In genomic region chr1:155969377-155969791, GRCh38 we compare ENCODE assay signal across 8 cellular contexts. TPM values are rescaled to one million over a fixed set of nuclear protein-coding genes. Genes with fewer than 3 reads are reported as not detected.
A peak's percentile ranks its signal among the peaks of the same experiment; 100 is the strongest.
DNase-seq lines count a peak whose midpoint lies in the region; ATAC-seq and TF ChIP-seq lines count a peak whose summit lies in the region.

No MANE protein-coding gene starts in this region.

- H3K9me3 Mint-ChIP-seq in activated B cell treated with CpG ODN at 0.5 μM for 24 hours: no peaks in the 10 kb centered on the region

- TF ChIP-seq CTCF in activated B cell treated with CpG ODN at 0.5 μM for 24 hours (IDR thresholded peaks at IDR 0.05): no peak
- no peak for TF ChIP-seq CTCF in fibroblast of lung (conservative IDR thresholded peaks at IDR 0.05 in 1 of 2, IDR thresholded peaks at IDR 0.05 in 1 of 2; ENCODE audit: low read depth in 1 of 2, low read length in 2 of 2)

- peak overlapping the region; percentile 38 for H3K4me3 Mint-ChIP-seq in activated B cell treated with CpG ODN at 0.5 μM for 24 hours

- H3K36me3 ChIP-seq in H7 (replicated peaks; ENCODE audit: control insufficient read depth, insufficient read depth, low read length) (peaks cover 18% of the 10 kb centered on the region), fibroblast of lung (ENCODE audit: control insufficient read depth, insufficient read depth, low read length) (peaks cover 27% of the 10 kb centered on the region), skeletal muscle tissue (ENCODE audit: control insufficient read depth in 3 of 3, insufficient read depth in 3 of 3, low read length in 3 of 3) (peaks cover 26 to 34% (median 28%) of the 10 kb centered on the region in 3 donors)

- H2AFZ ChIP-seq in fibroblast of lung (ENCODE audit: low read length): no peak overlapping the region

- H3K9ac ChIP-seq in fibroblast of lung (ENCODE audit: insufficient read depth, low read length): no peak overlapping the region
- H3K9ac ChIP-seq in skeletal muscle tissue (ENCODE audit: low read depth in 1 of 3, low read length in 3 of 3): peak overlapping the region; percentile 46 to 76 (median 57)

- H3K4me3 ChIP-seq in H7 (ENCODE audit: insufficient read depth, low read depth, low read length): no peak overlapping the region
- H3K4me3 ChIP-seq in fibroblast of lung (replicated peaks in 1 of 4; ENCODE audit: control extremely low read depth in 1 of 4, insufficient read depth in 1 of 4, low read depth in 3 of 4, low read length in 4 of 4): peak overlapping the region in 2 of 4 experiments; percentile 28 to 34
- peak overlapping the region; percentile 26 to 58 (median 51) for H3K4me3 ChIP-seq in skeletal muscle tissue (ENCODE audit: low read length in 3 of 3)

- intact Hi-C loops in activated B cell treated with CpG ODN at 0.5 μM for 24 hours (cut with micrococcal nuclease): no loop called here

- H3K4me1 Mint-ChIP-seq in activated B cell treated with CpG ODN at 0.5 μM for 24 hours: peaks cover 92% of the 10 kb centered on the region

- H3K27me3 ChIP-seq in H7 (ENCODE audit: control insufficient read depth, insufficient read depth, low read length): no peaks in the 10 kb centered on the region
- H3K27me3 ChIP-seq in fibroblast of lung (ENCODE audit: control insufficient read depth, insufficient read depth, low read length): no peaks in the 10 kb centered on the region
- no peaks in the 10 kb centered on the region for H3K27me3 ChIP-seq in skeletal muscle tissue (ENCODE audit: control insufficient read depth in 3 of 3, insufficient read depth in 3 of 3, low read length in 3 of 3)

- H3K27me3 Mint-ChIP-seq in activated B cell treated with CpG ODN at 0.5 μM for 24 hours: no peaks in the 10 kb centered on the region

- peak overlapping the region; percentile 90 for H3K27ac Mint-ChIP-seq in activated B cell treated with CpG ODN at 0.5 μM for 24 hours

- CTCF ChIA-PET in activated B cell treated with CpG ODN at 0.5 μM for 24 hours (lab: Charles Lee): interaction anchor here (0.6 to 1.0 kb wide), 2 partner anchors 10 to 31 kb away, joined by 3 to 5 read pairs; partner anchors contain the start of gene ARHGEF2

- ATAC-seq in activated B cell treated with CpG ODN at 0.5 μM for 24 hours (ENCODE audit: low read depth) (no peak), GM21737 (IDR thresholded peaks at IDR 0.05; ENCODE audit: unreplicated experiment) (no peak)

- peak overlapping the region; percentile 8 for H3K4me2 ChIP-seq in fibroblast of lung (ENCODE audit: extremely low read depth, insufficient read depth, low read length)

- POLR2A ChIA-PET in activated B cell treated with CpG ODN at 0.5 μM for 24 hours (lab: Charles Lee): interaction anchor here (7.2 kb wide), 1 partner anchor 9 kb away, joined by 113 read pairs; the partner anchor contains the start of gene ARHGEF2

- peaks cover 48% of the 10 kb centered on the region for H3K4me1 ChIP-seq in fibroblast of lung (ENCODE audit: control insufficient read depth, extremely low read depth, insufficient read depth, low read length)
- peaks cover 74 to 79% (median 75%) of the 10 kb centered on the region in 3 donors for H3K4me1 ChIP-seq in skeletal muscle tissue (ENCODE audit: control insufficient read depth in 3 of 3, insufficient read depth in 3 of 3, low read length in 3 of 3)

- peaks cover 82% of the 10 kb centered on the region for H3K36me3 Mint-ChIP-seq in activated B cell treated with CpG ODN at 0.5 μM for 24 hours (ENCODE audit: low read depth)

- H3K27ac ChIP-seq in fibroblast of lung (ENCODE audit: insufficient read depth, low read length) (peak overlapping the region; percentile 36), skeletal muscle tissue (ENCODE audit: low read depth, low read length) (peak overlapping the region; percentile 92)

- H3K9me3 ChIP-seq in fibroblast of lung (ENCODE audit: control insufficient read depth, insufficient read depth, low read depth, low read length) (no peaks in the 10 kb centered on the region), skeletal muscle tissue (ENCODE audit: control insufficient read depth in 3 of 3, low read length in 3 of 3) (no peaks in the 10 kb centered on the region)

- H4K20me1 ChIP-seq in fibroblast of lung (ENCODE audit: control insufficient read depth, extremely low read depth, insufficient read depth, low read length): no peaks in the 10 kb centered on the region

- peak; percentile 43 for DNase-seq in H7
- no peak for DNase-seq in activated B cell treated with CpG ODN at 0.5 μM for 24 hours
- no peak for DNase-seq in fibroblast of lung (ENCODE audit: low read depth in 2 of 2)
- no peak for DNase-seq in NCI-H2196 (lab: John Stamatoyannopoulos, UW; ENCODE audit: unreplicated experiment)
- DNase-seq in GOT3 (lab: John Stamatoyannopoulos, UW): no peak
- DNase-seq in amniotic stem cell (lab: John Stamatoyannopoulos, UW): no peak

- H3K79me2 ChIP-seq in fibroblast of lung (ENCODE audit: control insufficient read depth, insufficient read depth, low read length): peaks cover 76% of the 10 kb centered on the region

RNA-seq across cellular contexts. Expression of gene ARHGEF2, which starts 9.0 kb away (rescaled TPM):
- 97.1 and 104 TPM in 2 replicates for total RNA-seq in H7 (2014; rRNA removed; shearing (Covaris generic))
- total RNA-seq in activated B cell treated with CpG ODN at 0.5 μM for 24 hours: 188 and 207 TPM in 2 replicates
- 208 and 276 TPM in 2 replicates for total RNA-seq in fibroblast of lung
- polyA plus RNA-seq in fibroblast of lung: 93.9 and 103 TPM in 2 replicates
- polyA plus RNA-seq in fibroblast of lung (2012): 48.5 and 77.3 TPM in 2 replicates
- 121 and 150 TPM in 2 replicates for polyA minus RNA-seq in fibroblast of lung (ENCODE audit: low replicate concordance)
- total RNA-seq in skeletal muscle tissue: 135 TPM

RNA-seq across cellular contexts. Expression of gene RXFP4, which starts 27.9 kb away (rescaled TPM):
- not detected in 2 replicates for total RNA-seq in H7 (2014; rRNA removed; shearing (Covaris generic))
- total RNA-seq in activated B cell treated with CpG ODN at 0.5 μM for 24 hours: not detected in 2 replicates
- not detected in 2 replicates for total RNA-seq in fibroblast of lung
- not detected in 2 replicates for polyA plus RNA-seq in fibroblast of lung
- polyA plus RNA-seq in fibroblast of lung (2012): not detected in 2 replicates
- polyA minus RNA-seq in fibroblast of lung (ENCODE audit: low replicate concordance): not detected in 2 replicates
- not detected for total RNA-seq in skeletal muscle tissue

RNA-seq across cellular contexts. Expression of gene KHDC4, which starts 35.2 kb away (rescaled TPM):
- 58.4 and 78.1 TPM in 2 replicates for total RNA-seq in H7 (2014; rRNA removed; shearing (Covaris generic))
- total RNA-seq in activated B cell treated with CpG ODN at 0.5 μM for 24 hours: 88.3 and 105 TPM in 2 replicates
- total RNA-seq in fibroblast of lung: 18.2 and 24.6 TPM in 2 replicates
- 19.5 and 25.4 TPM in 2 replicates for polyA plus RNA-seq in fibroblast of lung
- 9.0 and 10.4 TPM in 2 replicates for polyA plus RNA-seq in fibroblast of lung (2012)
- 4.9 and 22.7 TPM in 2 replicates for polyA minus RNA-seq in fibroblast of lung (ENCODE audit: low replicate concordance)
- 26.6 TPM for total RNA-seq in skeletal muscle tissue

RNA-seq across cellular contexts. Expression of gene SSR2, which starts 51.4 kb away (rescaled TPM):
- 427 and 445 TPM in 2 replicates for total RNA-seq in H7 (2014; rRNA removed; shearing (Covaris generic))
- 136 and 146 TPM in 2 replicates for total RNA-seq in activated B cell treated with CpG ODN at 0.5 μM for 24 hours
- 304 and 455 TPM in 2 replicates for total RNA-seq in fibroblast of lung
- polyA plus RNA-seq in fibroblast of lung: 673 and 941 TPM in 2 replicates
- 321 and 394 TPM in 2 replicates for polyA plus RNA-seq in fibroblast of lung (2012)
- polyA minus RNA-seq in fibroblast of lung (ENCODE audit: low replicate concordance): 781 and 908 TPM in 2 replicates
- 276 TPM for total RNA-seq in skeletal muscle tissue

RNA-seq across cellular contexts. Expression of gene RIT1, which starts 58.2 kb away (rescaled TPM):
- 39.1 and 47.1 TPM in 2 replicates for total RNA-seq in H7 (2014; rRNA removed; shearing (Covaris generic))
- total RNA-seq in activated B cell treated with CpG ODN at 0.5 μM for 24 hours (32.7 and 38.6 TPM in 2 replicates), fibroblast of lung (25.2 and 33.4 TPM in 2 replicates), skeletal muscle tissue (21.4 TPM)
- 51.0 and 56.8 TPM in 2 replicates for polyA plus RNA-seq in fibroblast of lung
- 27.7 and 28.5 TPM in 2 replicates for polyA plus RNA-seq in fibroblast of lung (2012)
- 7.9 and 10.4 TPM in 2 replicates for polyA minus RNA-seq in fibroblast of lung (ENCODE audit: low replicate concordance)
